Comparison of ENCODE assay signal across 18 cellular contexts in the genomic region with DNA sequence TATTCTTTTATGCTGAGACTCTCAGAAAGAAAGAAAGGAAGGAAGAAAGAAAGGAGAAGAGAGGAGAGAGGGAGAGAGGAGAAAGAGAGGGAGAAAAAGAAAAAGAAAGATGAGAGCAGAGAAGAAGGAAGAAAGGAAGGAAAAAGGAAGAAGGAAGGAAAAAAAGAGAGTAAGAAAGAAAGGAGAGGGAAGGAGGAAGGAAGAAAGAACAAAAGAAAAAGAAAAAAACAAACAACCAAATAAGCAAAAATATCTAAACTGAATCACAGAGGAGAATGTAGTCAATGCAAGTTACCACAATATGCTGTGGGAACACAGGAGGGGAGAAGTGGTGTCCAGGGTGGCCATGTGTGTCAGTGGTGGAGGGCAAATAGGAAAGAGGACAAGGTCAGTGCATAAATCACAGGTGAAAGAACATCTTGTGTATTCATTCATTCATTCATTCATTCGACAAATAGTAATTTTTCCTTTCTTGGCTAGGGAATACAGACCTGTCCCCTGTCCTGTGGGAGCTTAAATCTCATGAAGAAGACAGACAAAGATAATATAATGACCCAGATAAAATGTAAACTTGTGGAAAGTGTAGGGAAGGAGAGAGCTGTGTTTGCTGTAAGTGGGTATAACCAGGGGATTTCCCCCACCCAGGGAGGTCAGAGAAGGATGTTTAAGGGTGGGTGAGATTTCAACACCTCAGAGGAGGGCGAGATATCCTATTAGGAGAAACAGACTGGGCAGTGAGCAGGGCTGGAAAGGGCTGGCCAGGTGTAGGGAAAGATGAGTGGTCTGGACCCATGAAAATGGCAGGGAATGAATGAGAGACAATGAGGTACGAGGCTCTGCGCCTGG. TPM values are rescaled to one million over a fixed set of nuclear protein-coding genes. Genes with fewer than 3 reads are reported as not detected.
DNase-seq lines count a peak whose midpoint lies in the region; ATAC-seq, FAIRE-seq and TF ChIP-seq lines count a peak whose summit lies in the region.
"Had no signal": no experiment of that assay in that cellular context is flagged by ENCODE, and none has a peak within 500 bp of the region (broad histone marks: within the 10 kb centered on the region; RNA-seq: fewer than 3 reads in every experiment).

No MANE protein-coding gene starts in this region.

- no peaks in the 10 kb centered on the region for H4K20me1 ChIP-seq in K562 (replicated peaks; ENCODE audit: control insufficient read depth, insufficient read depth, low read length)

- H3K9me3 Mint-ChIP-seq in activated CD8-positive, alpha-beta memory T cell treated with anti-CD3 and anti-CD28 coated beads, Interleukin-2, amount 10 ng/mL, durations not matched to agents 7 days and 5 days (ENCODE audit: low read depth): no peaks in the 10 kb centered on the region
- H3K9me3 Mint-ChIP-seq: GM23338 had no signal

- H3K4me3 ChIP-seq in K562 (no peak overlapping the region), trophoblast cell (ENCODE audit: low read depth, low read length) (no peak overlapping the region), body of pancreas (no peak overlapping the region)
- H3K4me3 ChIP-seq: A549, GM23338 had no signal

- H3K4me3 Mint-ChIP-seq in activated CD8-positive, alpha-beta memory T cell treated with anti-CD3 and anti-CD28 coated beads, Interleukin-2, amount 10 ng/mL, durations not matched to agents 7 days and 5 days: no peak overlapping the region
- H3K4me3 Mint-ChIP-seq in T-helper 17 cell: no peak overlapping the region
- H3K4me3 Mint-ChIP-seq: GM23338 had no signal

- peak overlapping the region; percentile 87 for H3K14ac ChIP-seq in trophoblast cell (ENCODE audit: low read length)

- H4K12ac ChIP-seq in trophoblast cell (ENCODE audit: low read depth, low read length): no peak overlapping the region

- WGBS in K562 (ENCODE audit: insufficient coverage, low coverage, missing lambda C conversion rate): 13% methylated on average over 4 of the region's 4 CpGs
- WGBS in trophoblast cell (ENCODE audit: extremely low coverage, insufficient coverage, insufficient read length): no CpG with 5 or more reads among the region's 4 CpGs
- 78 to 81% methylated on average over 4 of the region's 4 CpGs for WGBS in body of pancreas, 2 donors

- in situ Hi-C loops in K562 (cut with MboI): no loop called here

- peaks cover 53% of the 10 kb centered on the region for H3K27me3 Mint-ChIP-seq in activated CD8-positive, alpha-beta memory T cell treated with anti-CD3 and anti-CD28 coated beads, Interleukin-2, amount 10 ng/mL, durations not matched to agents 7 days and 5 days
- H3K27me3 Mint-ChIP-seq in T-helper 17 cell: peaks cover 33% of the 10 kb centered on the region

- H3K79me2 ChIP-seq in K562 (ENCODE audit: control insufficient read depth, insufficient read depth, low read length) (no peaks in the 10 kb centered on the region), trophoblast cell (ENCODE audit: control insufficient read depth, insufficient read depth, low read length, poor library complexity) (no peaks in the 10 kb centered on the region)

- H3K9me3 ChIP-seq in T-helper 17 cell (ENCODE audit: control insufficient read depth, low read length, poor library complexity, severe bottlenecking) (no peaks in the 10 kb centered on the region), K562 (replicated peaks; ENCODE audit: control insufficient read depth, insufficient read depth, low read depth, low read length) (no peaks in the 10 kb centered on the region), trophoblast cell (ENCODE audit: insufficient read depth, low read depth, low read length) (no peaks in the 10 kb centered on the region), body of pancreas (no peaks in the 10 kb centered on the region)
- H3K9me3 ChIP-seq: A549 had no signal

- H3K27me3 ChIP-seq in K562 (ENCODE audit: control insufficient read depth in 2 of 2, insufficient read depth in 2 of 2, low read length in 2 of 2) (peaks cover 0 to 4% of the 10 kb centered on the region in 2 experiments; a peak in 2 of 5 replicates), trophoblast cell (ENCODE audit: insufficient read depth, low read length) (no peaks in the 10 kb centered on the region), body of pancreas (no peaks in the 10 kb centered on the region)

- no peak for TF ChIP-seq CTCF in K562 (IDR thresholded peaks at IDR 0.05 in 2 of 3, conservative IDR thresholded peaks at IDR 0.05 in 1 of 3; ENCODE audit: insufficient read depth in 2 of 3, low read depth in 1 of 3, low read length in 3 of 3)
- no peak for TF ChIP-seq CTCF in body of pancreas (IDR thresholded peaks at IDR 0.05)

- BruUV-seq in K562 (replicated peaks; lab: Mats Ljungman, UMichigan): no TSS peak

- intact Hi-C loops in K562 (cut with micrococcal nuclease) (no loop called here), body of pancreas (cut with DNase I) (no loop called here)

- H2AK5ac ChIP-seq in trophoblast cell (ENCODE audit: low read length): peak overlapping the region; percentile 95

- no peak for FAIRE-seq in K562 (lab: Jason Lieb, UNC)
- FAIRE-seq: A549, G401.6 had no signal

- TF ChIP-seq POLR2A in K562 (conservative IDR thresholded peaks at IDR 0.05): no peak
- TF ChIP-seq POLR2A in body of pancreas (IDR thresholded peaks at IDR 0.05): no peak

- no peak for TF ChIP-seq EP300 in K562 (IDR thresholded peaks at IDR 0.05; ENCODE audit: low read length)

- no peak for TF ChIP-seq RAD21 in K562 (CRISPR knock-in tag; conservative IDR thresholded peaks at IDR 0.05 in 1 of 2, IDR thresholded peaks at IDR 0.05 in 1 of 2)

- H3K4me1 Mint-ChIP-seq in activated CD8-positive, alpha-beta memory T cell treated with anti-CD3 and anti-CD28 coated beads, Interleukin-2, amount 10 ng/mL, durations not matched to agents 7 days and 5 days: peaks cover 17% of the 10 kb centered on the region
- H3K4me1 Mint-ChIP-seq in T-helper 17 cell: peaks cover 15% of the 10 kb centered on the region
- H3K4me1 Mint-ChIP-seq: GM23338 had no signal

- H3K9me1 ChIP-seq in K562 (ENCODE audit: control insufficient read depth, insufficient read depth, low read length): no peaks in the 10 kb centered on the region

- no peaks in the 10 kb centered on the region for H3K4me1 ChIP-seq in K562 (replicated peaks in 1 of 2; ENCODE audit: control insufficient read depth in 2 of 2, insufficient read depth in 2 of 2, low read length in 2 of 2)
- H3K4me1 ChIP-seq in trophoblast cell (ENCODE audit: control insufficient read depth in 1 of 2, insufficient read depth in 2 of 2, low read length in 2 of 2): peaks cover 19 to 20% of the 10 kb centered on the region in 2 experiments
- H3K4me1 ChIP-seq in body of pancreas: no peaks in the 10 kb centered on the region
- H3K4me1 ChIP-seq: A549 had no signal

- peak overlapping the region; percentile 64 for H4K8ac ChIP-seq in trophoblast cell (ENCODE audit: low read depth, low read length)

- H2AFZ ChIP-seq in K562 (ENCODE audit: low read depth, low read length) (no peak overlapping the region), trophoblast cell (ENCODE audit: insufficient read depth, low read length, poor library complexity) (no peak overlapping the region)
- H2AFZ ChIP-seq: GM23338 had no signal

- peaks cover 26% of the 10 kb centered on the region for H3K79me1 ChIP-seq in trophoblast cell (ENCODE audit: low read length)

- H3K4ac ChIP-seq in trophoblast cell (ENCODE audit: low read depth, low read length): peak overlapping the region; percentile 53

- H2BK12ac ChIP-seq in trophoblast cell (ENCODE audit: low read length): peak overlapping the region; percentile 97

- H3K18ac ChIP-seq in trophoblast cell (ENCODE audit: low read length): peak overlapping the region; percentile 54

- no peak for ATAC-seq in activated CD8-positive, alpha-beta memory T cell treated with anti-CD3 and anti-CD28 coated beads, Interleukin-2, amount 10 ng/mL, durations not matched to agents 7 days and 5 days
- ATAC-seq in T-helper 17 cell: no peak
- no peak for ATAC-seq in K562
- no peak for ATAC-seq in body of pancreas
- ATAC-seq: A549, GM23338, Panc1 had no signal

- CTCF ChIA-PET in activated CD8-positive, alpha-beta memory T cell treated with anti-CD3 and anti-CD28 coated beads, Interleukin-2, amount 10 ng/mL, durations not matched to agents 7 days and 5 days (lab: Charles Lee): no interaction called here
- CTCF ChIA-PET in K562 (lab: Yijun Ruan, JAX; ENCODE audit: low intra/inter-chr PET ratio): interaction anchor here (0.7 kb wide), 1 partner anchor 10 kb away, joined by 5 read pairs; no protein-coding TSS in a partner anchor

- H3K27ac Mint-ChIP-seq in activated CD8-positive, alpha-beta memory T cell treated with anti-CD3 and anti-CD28 coated beads, Interleukin-2, amount 10 ng/mL, durations not matched to agents 7 days and 5 days: no peak overlapping the region
- H3K27ac Mint-ChIP-seq in T-helper 17 cell: peak overlapping the region; percentile 29
- H3K27ac Mint-ChIP-seq: GM23338 had no signal

- DNase-seq in activated CD8-positive, alpha-beta memory T cell treated with anti-CD3 and anti-CD28 coated beads for 24 hours: peak; percentile 51
- no peak for DNase-seq in activated CD8-positive, alpha-beta memory T cell treated with anti-CD3 and anti-CD28 coated beads, Interleukin-2, amount 10 ng/mL, durations not matched to agents 7 days and 5 days
- DNase-seq in T-helper 17 cell (no peak), K562 (ENCODE audit: extremely low read depth in 1 of 4, low spot score in 3 of 4) (no peak), trophoblast cell (no peak), body of pancreas (no peak), SW480 (ENCODE audit: low spot score) (no peak), NCI-H146 treated with DMSO at 0.1 percent for 48 hours (lab: John Stamatoyannopoulos, UW; ENCODE audit: unreplicated experiment) (no peak)
- DNase-seq: DND-41, NCI-H1436, NCI-H2029 treated with DMSO at 0.1 percent for 48 hours, NCI-H510A treated with DMSO at 0.1 percent for 48 hours had no signal

- H3K4me2 ChIP-seq in K562 (ENCODE audit: insufficient read depth, low read length): no peak overlapping the region
- peak overlapping the region; percentile 19 for H3K4me2 ChIP-seq in trophoblast cell (ENCODE audit: low read length)
- H3K4me2 ChIP-seq: A549, GM23338, KMS-11 had no signal

- no peak overlapping the region for H3K23ac ChIP-seq in trophoblast cell (ENCODE audit: low read length)

- H3K27ac ChIP-seq in K562 (ENCODE audit: extremely low read depth, low read depth, low read length) (no peak overlapping the region), trophoblast cell (ENCODE audit: low read depth, low read length) (peak overlapping the region; percentile 83), body of pancreas (no peak overlapping the region)
- H3K27ac ChIP-seq: KMS-11 had no signal

- POLR2A ChIA-PET in K562 (lab: Yijun Ruan, JAX): interaction anchor here (0.7 kb wide), 1 partner anchor 9 kb away, joined by 3 read pairs; no protein-coding TSS in a partner anchor

- peak overlapping the region; percentile 95 for H4K91ac ChIP-seq in trophoblast cell (ENCODE audit: low read depth, low read length)

- H2BK5ac ChIP-seq in trophoblast cell (ENCODE audit: low read depth, low read length, poor library complexity): peak overlapping the region; percentile 91

- H3K36me3 ChIP-seq in K562 (ENCODE audit: control insufficient read depth, insufficient read depth, low read length): no peaks in the 10 kb centered on the region
- no peaks in the 10 kb centered on the region for H3K36me3 ChIP-seq in trophoblast cell (ENCODE audit: control insufficient read depth in 1 of 2, insufficient read depth in 2 of 2, low read length in 2 of 2)
- H3K36me3 ChIP-seq in body of pancreas (replicated peaks in 1 of 2; ENCODE audit: insufficient read depth in 1 of 2, low read depth in 2 of 2): no peaks in the 10 kb centered on the region

- no peak overlapping the region for H3K9ac ChIP-seq in K562 (ENCODE audit: insufficient read depth in 1 of 2, low read depth in 2 of 2, low read length in 2 of 2)
- H3K9ac ChIP-seq in trophoblast cell (ENCODE audit: low read length): no peak overlapping the region
- H3K9ac ChIP-seq: KMS-11 had no signal

- peaks cover 3% of the 10 kb centered on the region for H3K36me3 Mint-ChIP-seq in activated CD8-positive, alpha-beta memory T cell treated with anti-CD3 and anti-CD28 coated beads, Interleukin-2, amount 10 ng/mL, durations not matched to agents 7 days and 5 days
- peaks cover 8% of the 10 kb centered on the region for H3K36me3 Mint-ChIP-seq in T-helper 17 cell (ENCODE audit: low read depth)

- H2BK120ac ChIP-seq in trophoblast cell (ENCODE audit: insufficient read depth, low read length, poor library complexity): peak overlapping the region; percentile 92

RNA-seq across cellular contexts. Expression of gene IL1R2, which starts 50.7 kb away (rescaled TPM):
- total RNA-seq in activated CD8-positive, alpha-beta memory T cell treated with anti-CD3 and anti-CD28 coated beads, Interleukin-2, amount 10 ng/mL, durations not matched to agents 7 days and 5 days: under 1 TPM in 1 of 2 experiments, not detected in 1; 0.88 TPM
- total RNA-seq in T-helper 17 cell (1 to 10 TPM; 1.1 to 1.9 TPM), K562 (2014; rRNA removed) (0.24 TPM in 1 of 2 replicates, not detected in the other), K562 (2014; rRNA removed; fragmentation: Illumina TruSeq; extraction: Trizol) (not detected in 2 replicates), K562 (2015; rRNA removed; fragmentation: Illumina TruSeq; extraction: Trizol) (not detected in 2 replicates), K562 (2021) (0.13 TPM in 1 of 2 replicates, not detected in the other), body of pancreas (1 to 10 TPM in 1 of 2 donors, not detected in 1; 8.0 TPM)
- total RNA-seq in K562 (2011; cell fraction: chromatin; rRNA removed; ENCODE audit: low replicate concordance): not detected in 2 replicates
- not detected in 2 replicates for total RNA-seq in K562 (2011; cell fraction: nucleolus; rRNA removed)
- total RNA-seq in K562 (2011; cell fraction: nucleoplasm; rRNA removed): not detected in 2 replicates
- polyA plus RNA-seq in K562 (2011; rRNA removed) (not detected in 2 replicates), K562 (2014; fragmentation: Illumina TruSeq; extraction: Trizol) (not detected in 2 replicates), K562 (2014; fragmentation: Nextera tagmentation; extraction: Ambion mirVana) (under 1 TPM in 1 of 2 experiments, not detected in 1; 0.13 TPM), K562 (2014; rRNA removed) (not detected in 2 replicates)
- polyA plus RNA-seq in K562 (2011; cell fraction: cytosol; rRNA removed): not detected in 2 replicates
- not detected in 2 replicates for polyA plus RNA-seq in K562 (2011; cell fraction: nucleus; rRNA removed)
- 0.12 TPM in 1 of 2 replicates, not detected in the other for polyA plus RNA-seq in K562 (2012)
- polyA minus RNA-seq in K562 (2011; rRNA and poly(A)+ RNA removed): not detected in 2 replicates
- not detected in 2 replicates for polyA minus RNA-seq in K562 (2011; cell fraction: cytosol; rRNA and poly(A)+ RNA removed)
- not detected in 2 replicates for polyA minus RNA-seq in K562 (2011; cell fraction: nucleus; rRNA and poly(A)+ RNA removed)
- 1.0 and 1.4 TPM in 2 replicates for polyA plus RNA-seq in trophoblast cell (2013)
- total RNA-seq: GM23338, M059J had no signal
- polyA plus RNA-seq: GM23338 had no signal
